Comparison of ENCODE assay signal across 12 cellular contexts in the genomic region with DNA sequence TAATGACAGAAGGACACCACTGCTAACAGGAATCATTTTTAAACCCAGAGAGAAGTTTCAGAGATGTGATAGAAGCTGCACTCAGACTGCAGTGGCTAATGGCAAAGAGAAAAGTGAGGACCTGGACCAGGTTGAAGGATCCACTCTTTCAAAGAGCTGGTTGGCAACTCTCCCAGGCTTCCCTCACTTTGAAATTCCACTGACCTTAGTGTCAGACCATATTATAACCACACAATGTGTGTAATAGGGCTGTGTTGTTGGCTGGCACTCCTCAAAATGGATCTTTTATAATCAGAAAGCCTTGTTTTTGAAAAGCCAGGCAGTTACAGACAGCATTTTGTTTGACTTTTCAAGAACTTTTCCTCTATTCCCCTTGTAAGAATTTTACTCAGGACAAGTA.
DNase-seq lines count a peak whose midpoint lies in the region; ATAC-seq lines count a peak whose summit lies in the region.
"Had no signal": no experiment of that assay in that cellular context is flagged by ENCODE, and none has a peak within 500 bp of the region (broad histone marks: within the 10 kb centered on the region; RNA-seq: fewer than 3 reads in every experiment).

No MANE protein-coding gene starts in this region.

- DNase-seq in ELR (ENCODE audit: low read depth) = peak; percentile 85
- peak; percentile 32 for DNase-seq in NCI-H2227 treated with DMSO at 0.1 percent for 48 hours (lab: John Stamatoyannopoulos, UW)
- DNase-seq in dermis microvascular lymphatic vessel endothelial cell (ENCODE audit: low read depth in 2 of 2) = peak; percentile 52 to 76
- peak; percentile 76 for DNase-seq in myocyte (ENCODE audit: low read depth)
- DNase-seq in inferior parietal cortex (ENCODE audit: extremely low spot score) = no peak
- DNase-seq: activated B cell treated with CpG ODN at 0.5 μM for 24 hours, Karpas-422, SIG-M5 had no signal

- ATAC-seq in GM19351 (IDR thresholded peaks at IDR 0.05; ENCODE audit: unreplicated experiment) = no peak
- no peak for ATAC-seq in GM21528 (IDR thresholded peaks at IDR 0.05; ENCODE audit: low FRiP score, unreplicated experiment)
- no peak for ATAC-seq in HG03175 (IDR thresholded peaks at IDR 0.05; ENCODE audit: unreplicated experiment)
- ATAC-seq: GM12878 had no signal
